In genomic region chr3:154716170-154716569, GRCh38 we compare ENCODE assay signal across 4 cellular contexts.
"Had no signal": no experiment of that assay in that cellular context is flagged by ENCODE, and none has a peak within 500 bp of the region (broad histone marks: within the 10 kb centered on the region; RNA-seq: fewer than 3 reads in every experiment).

No MANE protein-coding gene starts in this region.

- H3K4me2 ChIP-seq: KMS-11 had no signal

- H3K27ac ChIP-seq: KMS-11 had no signal

- DNase-seq: KBM-7, KG1 had no signal

- FAIRE-seq: HTR-8/SVneo had no signal

- H3K9ac ChIP-seq: KMS-11 had no signal
